In genomic region chr20:19976595-19977372, GRCh38 we compare ENCODE assay signal across 8 cellular contexts. TPM values are rescaled to one million over a fixed set of nuclear protein-coding genes. Genes with fewer than 3 reads are reported as not detected.
A peak's percentile ranks its signal among the peaks of the same experiment; 100 is the strongest.
DNase-seq lines count a peak whose midpoint lies in the region; ATAC-seq and TF ChIP-seq lines count a peak whose summit lies in the region.

No MANE protein-coding gene starts in this region.

- TF ChIP-seq CTCF in heart right ventricle (IDR thresholded peaks at IDR 0.05) (no peak), sigmoid colon (IDR thresholded peaks at IDR 0.05) (no peak)

- peak overlapping the region; percentile 88 to 97 (median 93) for H3K27ac ChIP-seq in heart right ventricle
- H3K27ac ChIP-seq in sigmoid colon: peak overlapping the region; percentile 87 to 97 (median 88)

- no peak overlapping the region for H3K27ac Mint-ChIP-seq in activated T-helper 17 cell treated with anti-CD3 and anti-CD28 coated beads, Interleukin-2, amount 50 U/mL, for 72 hours
- no peak overlapping the region for H3K27ac Mint-ChIP-seq in immature natural killer cell

- no peaks in the 10 kb centered on the region for H3K9me3 Mint-ChIP-seq in activated T-helper 17 cell treated with anti-CD3 and anti-CD28 coated beads, Interleukin-2, amount 50 U/mL, for 72 hours
- H3K9me3 Mint-ChIP-seq in immature natural killer cell: no peaks in the 10 kb centered on the region

- DNase-seq in GM03348 (ENCODE audit: low spot score) (peak; percentile 87), heart right ventricle (peak; percentile 57 to 66), sigmoid colon (peak; percentile 84), immature natural killer cell (no peak), T-helper 9 cell (no peak)
- DNase-seq in activated T-cell treated with anti-CD3 and anti-CD28 coated beads, Interleukin-2, amount 50 U/mL, for 48 hours: no peak

- no peaks in the 10 kb centered on the region for H3K27me3 Mint-ChIP-seq in activated T-helper 17 cell treated with anti-CD3 and anti-CD28 coated beads, Interleukin-2, amount 50 U/mL, for 72 hours
- H3K27me3 Mint-ChIP-seq in immature natural killer cell (ENCODE audit: low read depth in 3 of 3): peaks cover 2 to 10% (median 6%) of the 10 kb centered on the region in 3 donors

- H3K4me3 Mint-ChIP-seq in activated T-helper 17 cell treated with anti-CD3 and anti-CD28 coated beads, Interleukin-2, amount 50 U/mL, for 72 hours: peak overlapping the region; percentile 15
- no peak overlapping the region for H3K4me3 Mint-ChIP-seq in immature natural killer cell

- H3K27me3 ChIP-seq in heart right ventricle (no peaks in the 10 kb centered on the region), sigmoid colon (no peaks in the 10 kb centered on the region)

- H3K4me1 Mint-ChIP-seq in activated T-helper 17 cell treated with anti-CD3 and anti-CD28 coated beads, Interleukin-2, amount 50 U/mL, for 72 hours: peaks cover 8% of the 10 kb centered on the region
- H3K4me1 Mint-ChIP-seq in immature natural killer cell: peaks cover 2 to 13% of the 10 kb centered on the region in 2 donors

- no peak for TF ChIP-seq POLR2A in sigmoid colon (IDR thresholded peaks at IDR 0.05)

- intact Hi-C loops in heart right ventricle (cut with DNase I) (loop anchor here in 5 of 10 donors (5.0 to 10.0 kb wide), 6 partner anchors 34 to 282 kb away; partner anchors contain the start of gene RIN2 (in 1 of the 5)), sigmoid colon (cut with DNase I) (loop anchor here (2.0 to 5.0 kb wide), 2 partner anchors 18 to 219 kb away; partner anchors contain the start of gene RIN2)

- H3K4me3 ChIP-seq in heart right ventricle: peak overlapping the region; percentile 46 to 71 (median 59)
- H3K4me3 ChIP-seq in sigmoid colon: peak overlapping the region; percentile 48 to 66 (median 57)

- H3K36me3 ChIP-seq in heart right ventricle (peaks cover 0 to 80% (median 6%) of the 10 kb centered on the region in 9 donors), sigmoid colon (peaks cover 0 to 4% (median 0%) of the 10 kb centered on the region in 4 donors)

- no peak for ATAC-seq in activated T-helper 17 cell treated with anti-CD3 and anti-CD28 coated beads, Interleukin-2, amount 50 U/mL, for 72 hours (replicated peaks)
- peak; percentile 46 to 78 (median 64) for ATAC-seq in heart right ventricle
- no peak for ATAC-seq in HG03342 (IDR thresholded peaks at IDR 0.05; ENCODE audit: unreplicated experiment)

- no peak for TF ChIP-seq EP300 in sigmoid colon (IDR thresholded peaks at IDR 0.05)

- WGBS in heart right ventricle, 2 donors: 23 to 31% methylated on average over 8 of the region's 8 CpGs
- WGBS in sigmoid colon, 2 donors: 60% methylated on average over 8 of the region's 8 CpGs

- H3K9me3 ChIP-seq in heart right ventricle (no peaks in the 10 kb centered on the region), sigmoid colon (no peaks in the 10 kb centered on the region)

- no peaks in the 10 kb centered on the region for H3K36me3 Mint-ChIP-seq in activated T-helper 17 cell treated with anti-CD3 and anti-CD28 coated beads, Interleukin-2, amount 50 U/mL, for 72 hours (ENCODE audit: low read depth)
- no peaks in the 10 kb centered on the region for H3K36me3 Mint-ChIP-seq in immature natural killer cell

- peaks cover 37 to 100% (median 88%) of the 10 kb centered on the region in 9 donors for H3K4me1 ChIP-seq in heart right ventricle
- peaks cover 0 to 82% (median 67%) of the 10 kb centered on the region in 4 donors for H3K4me1 ChIP-seq in sigmoid colon

RNA-seq across cellular contexts. Expression of gene NAA20, which starts 40.4 kb away (rescaled TPM):
- 10 to 100 TPM; 39.9 to 81.4 TPM for total RNA-seq in activated T-helper 17 cell treated with anti-CD3 and anti-CD28 coated beads, Interleukin-2, amount 50 U/mL, for 72 hours
- total RNA-seq in heart right ventricle (10 to 100 TPM; 53.7 to 68.0 (median 62.5) TPM), sigmoid colon (10 to 100 TPM; 26.3 to 44.9 (median 36.2) TPM)
- polyA plus RNA-seq in heart right ventricle (10 to 100 TPM; 96.4 to 98.1 TPM), sigmoid colon (10 to 100 TPM; 58.9 to 74.2 (median 60.5) TPM), immature natural killer cell (100 to 1,000 TPM in 1 of 3 donors, 10 to 100 TPM in 2; 65.1 to 129 (median 70.2) TPM)

Comparison
In these comparisons a context has a peak if more than half of its experiments do, and no peak if none do; other contexts are left out.
1. DNase-seq: peak in GM03348 (single experiment), heart right ventricle (2 of 2) and sigmoid colon (single experiment); none in activated T-cell treated with anti-CD3 and anti-CD28 coated beads, Interleukin-2, amount 50 U/mL, for 48 hours (0 of 2), immature natural killer cell (0 of 3) and T-helper 9 cell (single experiment).
2. ATAC-seq: peak in heart right ventricle (8 of 8); none in activated T-helper 17 cell treated with anti-CD3 and anti-CD28 coated beads, Interleukin-2, amount 50 U/mL, for 72 hours (single experiment) and HG03342 (single experiment).